In the genomic region with DNA sequence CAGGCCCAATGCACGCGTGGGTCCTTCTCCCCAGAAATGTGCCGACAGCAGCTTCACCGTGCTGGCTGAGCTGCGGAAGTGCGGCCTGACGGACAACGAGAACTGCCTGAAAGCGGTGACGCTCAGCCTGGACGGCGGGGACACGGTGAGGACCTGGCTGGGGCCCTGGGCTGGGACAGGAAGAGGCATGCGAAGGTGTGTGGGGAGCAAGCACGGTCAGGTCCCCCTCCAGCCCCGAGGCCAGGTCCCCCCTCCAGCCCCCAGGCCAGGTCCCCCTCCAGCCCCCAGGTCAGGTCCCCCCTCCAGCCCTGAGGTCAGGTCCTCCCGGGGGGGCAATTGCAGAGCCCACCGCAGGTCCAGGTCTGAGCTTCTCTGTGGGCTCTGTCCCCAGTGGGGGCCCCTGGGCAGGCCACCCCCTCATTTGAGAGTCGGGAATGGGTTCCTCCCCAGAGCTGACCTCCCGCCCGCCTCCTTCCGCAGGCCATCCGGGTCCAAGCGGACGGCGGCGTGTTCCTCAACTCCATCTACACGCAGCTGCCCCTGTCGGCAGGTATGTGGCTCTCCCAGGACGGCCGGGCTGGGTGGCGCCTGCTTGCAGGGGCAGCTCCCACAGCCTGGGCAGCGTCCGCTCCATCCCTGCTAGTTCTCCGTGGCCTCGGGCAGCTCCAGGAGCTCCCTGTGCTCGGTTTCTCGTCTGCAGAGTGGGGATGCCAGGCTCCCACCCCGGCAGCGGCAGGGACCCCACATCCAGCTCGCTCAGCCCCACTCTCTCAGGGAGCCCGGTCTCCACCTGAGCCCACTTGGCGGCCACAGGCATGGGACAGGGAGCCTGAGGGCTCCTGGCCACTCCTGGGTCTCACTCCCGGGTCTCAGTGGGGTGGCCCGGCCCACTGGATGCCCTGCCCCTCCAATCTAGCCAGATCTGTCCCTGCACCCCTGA, we compare ENCODE assay signal across 17 cellular contexts. TPM values are rescaled to one million over a fixed set of nuclear protein-coding genes. Genes with fewer than 3 reads are reported as not detected.
DNase-seq lines count a peak whose midpoint lies in the region; ATAC-seq, FAIRE-seq and TF ChIP-seq lines count a peak whose summit lies in the region.
"Had no signal": no experiment of that assay in that cellular context is flagged by ENCODE, and none has a peak within 500 bp of the region (broad histone marks: within the 10 kb centered on the region; RNA-seq: fewer than 3 reads in every experiment).

No MANE protein-coding gene starts in this region.

- TF ChIP-seq CTCF in GM20000 (IDR thresholded peaks at IDR 0.05; ENCODE audit: extremely low read depth, missing control alignments): no peak

- ATAC-seq in GM19467 (IDR thresholded peaks at IDR 0.05; ENCODE audit: unreplicated experiment) (no peak), HG03108 (IDR thresholded peaks at IDR 0.05; ENCODE audit: unreplicated experiment) (no peak)
- ATAC-seq: activated CD4-positive, CD25-positive, alpha-beta regulatory T cell treated with anti-CD3 and anti-CD28 coated beads, Interleukin-2, amount 50 U/mL, for 24 hours; body of pancreas had no signal

- H3K9ac ChIP-seq in BLaER1 treated with 17β-estradiol and CSF1 and Interleukin-3, amounts not matched to agents 10 nM and 100 nM: no peak overlapping the region

- no peak overlapping the region for H3K4me3 ChIP-seq in BLaER1 treated with 17β-estradiol and CSF1 and Interleukin-3, amounts not matched to agents 10 nM and 100 nM
- H3K4me3 ChIP-seq: body of pancreas had no signal

- H3K4me2 ChIP-seq in BLaER1 treated with 17β-estradiol and CSF1 and Interleukin-3, amounts not matched to agents 10 nM and 100 nM: peak overlapping the region in 7 of 11 experiments; percentile 28 to 70 (median 44); a peak in 12 of 22 replicates

- peak; percentile 42 for DNase-seq in GM20000 (ENCODE audit: low spot score)
- DNase-seq in ecto neural progenitor cell (ENCODE audit: low spot score): peak; percentile 45
- DNase-seq in mesenteric fat pad (ENCODE audit: low spot score): peak; percentile 86
- DNase-seq in GM19239 (ENCODE audit: insufficient read length, low spot score): no peak
- no peak for DNase-seq in T-helper 9 cell
- DNase-seq: activated naive CD4-positive, alpha-beta T cell treated with anti-CD3 and anti-CD28 coated beads for 36 hours; AML-193; MM.1S; naive B cell; NCI-H2081 treated with DMSO at 0.1 percent for 48 hours; NCI-H82; stimulated activated CD4-positive, alpha-beta T cell treated with anti-CD3 and anti-CD28 coated beads, Interleukin-1b, Interleukin-23, amount 100 ng/mL, for 48 hours had no signal

- H3K4me1 ChIP-seq in BLaER1 treated with 17β-estradiol and CSF1 and Interleukin-3, amounts not matched to agents 10 nM and 100 nM: peaks cover 0 to 24% (median 8%) of the 10 kb centered on the region in 10 experiments; a peak in 8 of 20 replicates
- H3K4me1 ChIP-seq: body of pancreas had no signal

- H3K27ac ChIP-seq in BLaER1 treated with 17β-estradiol and CSF1 and Interleukin-3, amounts not matched to agents 10 nM and 100 nM: no peak overlapping the region
- H3K27ac ChIP-seq: body of pancreas had no signal

- no peaks in the 10 kb centered on the region for H3K36me3 ChIP-seq in BLaER1 treated with 17β-estradiol and CSF1 and Interleukin-3, amounts not matched to agents 10 nM and 100 nM

- peaks cover 0 to 55% (median 0%) of the 10 kb centered on the region in 11 experiments; a peak in 9 of 22 replicates for H4K20me1 ChIP-seq in BLaER1 treated with 17β-estradiol and CSF1 and Interleukin-3, amounts not matched to agents 10 nM and 100 nM

- H3K9me3 ChIP-seq in BLaER1 treated with 17β-estradiol and CSF1 and Interleukin-3, amounts not matched to agents 10 nM and 100 nM (replicated peaks in 1 of 11): no peaks in the 10 kb centered on the region
- H3K9me3 ChIP-seq: body of pancreas had no signal

- peaks cover 0 to 16% (median 9%) of the 10 kb centered on the region in 11 experiments; a peak in 10 of 22 replicates for H3K27me3 ChIP-seq in BLaER1 treated with 17β-estradiol and CSF1 and Interleukin-3, amounts not matched to agents 10 nM and 100 nM

- FAIRE-seq in GM19239 (lab: Jason Lieb, UNC): no peak

RNA-seq across cellular contexts. Expression of a gene that starts 7.9 kb away (rescaled TPM):
- not detected for total RNA-seq in mesenteric fat pad
- total RNA-seq: activated naive CD4-positive, alpha-beta T cell treated with anti-CD3 and anti-CD28 coated beads for 36 hours had no signal

Comparison
In these comparisons a context has a peak if more than half of its experiments do, and no peak if none do; other contexts are left out.
1. DNase-seq: peak in GM20000 (single experiment), ecto neural progenitor cell (single experiment) and mesenteric fat pad (single experiment); none in GM19239 (single experiment) and T-helper 9 cell (single experiment).